In the genomic region with DNA sequence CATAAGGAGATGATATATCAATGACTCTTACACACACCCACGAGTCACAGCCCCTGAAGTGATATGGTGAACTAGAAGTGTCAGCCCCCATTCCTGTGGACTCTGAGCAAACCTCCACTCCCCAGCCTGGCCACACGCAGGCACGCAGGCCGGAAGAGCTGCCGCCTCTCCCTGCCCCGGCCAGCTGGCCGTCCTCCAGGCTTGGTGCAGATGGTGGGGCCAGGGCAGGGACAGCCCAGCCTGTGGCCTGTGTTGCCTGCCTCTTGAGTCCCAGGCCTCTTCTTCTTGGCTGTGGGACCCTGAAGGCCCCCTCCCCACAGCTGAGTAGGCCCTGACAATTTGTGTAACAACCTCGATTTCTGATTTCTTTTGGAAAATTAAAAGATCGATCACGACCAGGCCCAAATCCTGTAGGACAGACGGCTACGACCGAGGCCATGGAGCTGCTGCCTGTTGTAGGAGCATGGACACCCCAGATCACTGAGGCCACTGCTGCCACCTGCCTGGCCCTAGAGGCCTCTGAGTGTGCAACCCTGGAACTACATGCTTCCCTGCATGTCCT, we compare ENCODE assay signal across 10 cellular contexts. TPM values are rescaled to one million over a fixed set of nuclear protein-coding genes. Genes with fewer than 3 reads are reported as not detected.
A peak's percentile ranks its signal among the peaks of the same experiment; 100 is the strongest.
DNase-seq lines count a peak whose midpoint lies in the region; ATAC-seq lines count a peak whose summit lies in the region.
"Had no signal": no experiment of that assay in that cellular context is flagged by ENCODE, and none has a peak within 500 bp of the region (broad histone marks: within the 10 kb centered on the region; RNA-seq: fewer than 3 reads in every experiment).

No MANE protein-coding gene starts in this region.

- no peaks in the 10 kb centered on the region for H3K36me3 ChIP-seq in ACC112 (ENCODE audit: insufficient read depth, low read length)

- no peak overlapping the region for H3K4me3 Mint-ChIP-seq in activated T-cell treated with anti-CD3 and anti-CD28 coated beads, Interleukin-2, amount 50 U/mL, for 4 hours
- H3K4me3 Mint-ChIP-seq: CD4-positive, CD25-positive, alpha-beta regulatory T cell had no signal

- no peaks in the 10 kb centered on the region for H3K79me2 ChIP-seq in ACC112 (ENCODE audit: control insufficient read depth, insufficient read depth, low read length, unreplicated experiment)

- no peak overlapping the region for H3K4me3 ChIP-seq in ACC112 (ENCODE audit: low read depth, low read length)

- DNase-seq in SHP77 (lab: John Stamatoyannopoulos, UW) (peak; percentile 92 to 98), fibroblast of peridontal ligament (ENCODE audit: extremely low read depth) (peak; percentile 58), mucosa of gallbladder (ENCODE audit: low spot score) (peak; percentile 67), OCI-M1 (lab: John Stamatoyannopoulos, UW) (no peak), Kasumi-1 (lab: John Stamatoyannopoulos, UW) (no peak), COLO829 (ENCODE audit: low spot score) (no peak)
- no peak for DNase-seq in activated T-cell treated with anti-CD3 and anti-CD28 coated beads, Interleukin-2, amount 50 U/mL, for 4 hours
- DNase-seq: CD4-positive, CD25-positive, alpha-beta regulatory T cell; GOT3 had no signal

- no peak overlapping the region for H2AFZ ChIP-seq in ACC112 (ENCODE audit: low read length, unreplicated experiment)

- H3K27ac ChIP-seq in ACC112 (ENCODE audit: low read depth, low read length) = peak overlapping the region; percentile 29; the same call in 1 of the 2 replicates

- H3K4me1 Mint-ChIP-seq in activated T-cell treated with anti-CD3 and anti-CD28 coated beads, Interleukin-2, amount 50 U/mL, for 4 hours (ENCODE audit: low read depth) = no peaks in the 10 kb centered on the region
- H3K4me1 Mint-ChIP-seq: CD4-positive, CD25-positive, alpha-beta regulatory T cell had no signal

- no peaks in the 10 kb centered on the region for H3K36me3 Mint-ChIP-seq in activated T-cell treated with anti-CD3 and anti-CD28 coated beads, Interleukin-2, amount 50 U/mL, for 4 hours (ENCODE audit: insufficient read depth)
- H3K36me3 Mint-ChIP-seq: CD4-positive, CD25-positive, alpha-beta regulatory T cell had no signal

- no peaks in the 10 kb centered on the region for H3K27me3 Mint-ChIP-seq in activated T-cell treated with anti-CD3 and anti-CD28 coated beads, Interleukin-2, amount 50 U/mL, for 4 hours (ENCODE audit: low read depth)
- H3K27me3 Mint-ChIP-seq: CD4-positive, CD25-positive, alpha-beta regulatory T cell had no signal

- no peak for ATAC-seq in activated T-cell treated with anti-CD3 and anti-CD28 coated beads, Interleukin-2, amount 50 U/mL, for 4 hours

- peaks cover 31% of the 10 kb centered on the region for H3K4me1 ChIP-seq in ACC112 (ENCODE audit: control insufficient read depth, insufficient read depth, low read length, unreplicated experiment)

- no peaks in the 10 kb centered on the region for H3K27me3 ChIP-seq in ACC112 (ENCODE audit: insufficient read depth, low read length)

- no peaks in the 10 kb centered on the region for H3K9me3 Mint-ChIP-seq in activated T-cell treated with anti-CD3 and anti-CD28 coated beads, Interleukin-2, amount 50 U/mL, for 4 hours
- H3K9me3 Mint-ChIP-seq: CD4-positive, CD25-positive, alpha-beta regulatory T cell had no signal

RNA-seq across cellular contexts. Expression of a gene that starts 10.0 kb away (rescaled TPM):
- total RNA-seq in mucosa of gallbladder = 263 TPM
- total RNA-seq in activated T-cell treated with anti-CD3 and anti-CD28 coated beads, Interleukin-2, amount 50 U/mL, for 4 hours = 100 to 1,000 TPM; 121 to 132 (median 132) TPM

Comparison
In these comparisons a context has a peak if more than half of its experiments do, and no peak if none do; other contexts are left out.
1. DNase-seq: peak in SHP77 (2 of 2), fibroblast of peridontal ligament (single experiment) and mucosa of gallbladder (single experiment); none in OCI-M1 (single experiment), Kasumi-1 (0 of 2), COLO829 (single experiment) and activated T-cell treated with anti-CD3 and anti-CD28 coated beads, Interleukin-2, amount 50 U/mL, for 4 hours (single experiment).